Comparison of ENCODE assay signal across 10 cellular contexts in the genomic region with DNA sequence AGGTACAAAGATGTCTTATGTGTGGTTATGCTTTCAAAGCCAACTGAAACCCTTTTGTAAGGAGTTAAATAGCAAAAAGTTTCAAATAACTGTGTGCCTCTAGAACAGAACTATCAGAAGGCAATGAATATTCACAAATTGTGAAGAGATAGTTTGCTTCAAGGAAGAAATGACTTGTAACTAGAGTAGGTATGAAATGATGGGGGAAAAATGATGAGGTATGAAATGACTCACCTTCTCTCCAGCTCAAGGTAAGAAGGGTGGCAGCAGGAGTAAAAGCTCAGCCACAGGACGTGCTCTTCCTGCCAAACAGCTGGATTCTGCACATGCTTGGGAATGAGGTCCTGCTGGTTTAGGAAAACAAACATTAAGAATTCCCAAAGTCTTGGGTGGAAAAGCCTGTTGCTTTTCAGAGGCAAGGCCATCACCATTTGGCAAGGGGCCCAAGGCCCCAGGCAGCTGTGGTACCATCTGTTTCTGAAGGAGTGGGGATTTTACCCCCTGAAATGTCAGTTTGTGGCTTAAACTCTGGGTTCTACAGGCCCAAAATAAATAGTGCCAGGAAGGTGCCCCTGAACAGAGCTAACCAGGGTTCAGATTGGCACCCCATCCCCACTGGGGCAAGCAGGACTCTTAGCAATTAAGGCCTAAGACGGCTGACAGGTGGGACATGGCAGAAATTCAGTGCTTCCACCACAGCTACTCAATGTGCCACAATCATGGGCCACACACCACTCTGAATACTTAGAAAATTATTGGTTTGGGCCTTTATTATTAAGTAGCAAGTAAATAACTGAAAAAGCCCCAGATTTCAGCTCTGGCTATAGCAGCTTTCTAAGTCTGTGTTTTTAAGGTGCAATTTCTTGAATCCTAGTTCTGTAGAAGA. TPM values are rescaled to one million over a fixed set of nuclear protein-coding genes. Genes with fewer than 3 reads are reported as not detected.
A peak's percentile ranks its signal among the peaks of the same experiment; 100 is the strongest.
DNase-seq lines count a peak whose midpoint lies in the region; ATAC-seq lines count a peak whose summit lies in the region.
"Had no signal": no experiment of that assay in that cellular context is flagged by ENCODE, and none has a peak within 500 bp of the region (broad histone marks: within the 10 kb centered on the region; RNA-seq: fewer than 3 reads in every experiment).

No MANE protein-coding gene starts in this region.

- H3K18ac ChIP-seq in trophoblast cell (ENCODE audit: low read length), result no peak overlapping the region

- H4K12ac ChIP-seq in trophoblast cell (ENCODE audit: low read depth, low read length), result no peak overlapping the region

- H3K4me1 ChIP-seq in trophoblast cell (ENCODE audit: control insufficient read depth in 1 of 2, insufficient read depth in 2 of 2, low read length in 2 of 2), result no peaks in the 10 kb centered on the region

- H2BK12ac ChIP-seq in trophoblast cell (ENCODE audit: low read length), result no peak overlapping the region

- no peak overlapping the region for H2AFZ ChIP-seq in trophoblast cell (ENCODE audit: insufficient read depth, low read length, poor library complexity)

- no peak overlapping the region for H4K91ac ChIP-seq in trophoblast cell (ENCODE audit: low read depth, low read length)

- peak overlapping the region; percentile 74 for H3K27ac Mint-ChIP-seq in activated T-cell treated with anti-CD3 and anti-CD28 coated beads, Interleukin-2, amount 50 U/mL, for 72 hours

- H3K4me3 ChIP-seq in trophoblast cell (ENCODE audit: low read depth, low read length), result no peak overlapping the region

- no peak overlapping the region for H4K8ac ChIP-seq in trophoblast cell (ENCODE audit: low read depth, low read length)

- H3K4me3 Mint-ChIP-seq in activated T-cell treated with anti-CD3 and anti-CD28 coated beads, Interleukin-2, amount 50 U/mL, for 72 hours, result peak overlapping the region; percentile 27 to 68

- H3K4ac ChIP-seq in trophoblast cell (ENCODE audit: low read depth, low read length), result no peak overlapping the region

- no CpG with 5 or more reads among the region's 2 CpGs for WGBS in trophoblast cell (ENCODE audit: extremely low coverage, insufficient coverage, insufficient read length)

- no peaks in the 10 kb centered on the region for H3K79me1 ChIP-seq in trophoblast cell (ENCODE audit: low read length)

- H3K9me3 Mint-ChIP-seq in activated T-cell treated with anti-CD3 and anti-CD28 coated beads, Interleukin-2, amount 50 U/mL, for 72 hours, result no peaks in the 10 kb centered on the region

- H3K36me3 Mint-ChIP-seq in activated T-cell treated with anti-CD3 and anti-CD28 coated beads, Interleukin-2, amount 50 U/mL, for 72 hours (ENCODE audit: insufficient read depth in 2 of 2), result peaks cover 15 to 42% of the 10 kb centered on the region in 2 donors

- H3K4me2 ChIP-seq in trophoblast cell (ENCODE audit: low read length), result no peak overlapping the region

- H3K36me3 ChIP-seq in trophoblast cell (ENCODE audit: control insufficient read depth in 1 of 2, insufficient read depth in 2 of 2, low read length in 2 of 2), result peaks cover 34 to 37% of the 10 kb centered on the region in 2 experiments

- H3K4me1 Mint-ChIP-seq in activated T-cell treated with anti-CD3 and anti-CD28 coated beads, Interleukin-2, amount 50 U/mL, for 72 hours (ENCODE audit: low read depth), result peaks cover 92% of the 10 kb centered on the region

- no peaks in the 10 kb centered on the region for H3K27me3 ChIP-seq in trophoblast cell (ENCODE audit: insufficient read depth, low read length)

- H2BK5ac ChIP-seq in trophoblast cell (ENCODE audit: low read depth, low read length, poor library complexity), result no peak overlapping the region

- H3K9me3 ChIP-seq in trophoblast cell (ENCODE audit: insufficient read depth, low read depth, low read length), result no peaks in the 10 kb centered on the region

- peak in 1 of 2 donors; percentile 53 for DNase-seq in activated T-cell treated with anti-CD3 and anti-CD28 coated beads, Interleukin-2, amount 50 U/mL, for 72 hours
- DNase-seq in trophoblast cell (peak; percentile 92 to 95), NCI-H510A treated with DMSO at 0.1 percent for 48 hours (lab: John Stamatoyannopoulos, UW) (no peak), UCSD-AML1 (lab: John Stamatoyannopoulos, UW; ENCODE audit: unreplicated experiment) (no peak), NCI-H1417 treated with DMSO at 0.1 percent for 48 hours (lab: John Stamatoyannopoulos, UW) (no peak), NCI-H748 (lab: John Stamatoyannopoulos, UW; ENCODE audit: unreplicated experiment) (no peak)
- DNase-seq: GOT3 had no signal

- ATAC-seq in GM18520 (IDR thresholded peaks at IDR 0.05; ENCODE audit: unreplicated experiment) (peak; percentile 31), HG02973 (IDR thresholded peaks at IDR 0.05; ENCODE audit: unreplicated experiment) (peak; percentile 34)
- peak; percentile 75 to 76 for ATAC-seq in activated T-cell treated with anti-CD3 and anti-CD28 coated beads, Interleukin-2, amount 50 U/mL, for 72 hours (replicated peaks in 1 of 2)

- no peaks in the 10 kb centered on the region for H3K27me3 Mint-ChIP-seq in activated T-cell treated with anti-CD3 and anti-CD28 coated beads, Interleukin-2, amount 50 U/mL, for 72 hours (ENCODE audit: low read depth)

- H3K79me2 ChIP-seq in trophoblast cell (ENCODE audit: control insufficient read depth, insufficient read depth, low read length, poor library complexity), result no peaks in the 10 kb centered on the region

- H3K14ac ChIP-seq in trophoblast cell (ENCODE audit: low read length), result no peak overlapping the region

- no peak overlapping the region for H3K27ac ChIP-seq in trophoblast cell (ENCODE audit: low read depth, low read length)

- H2BK120ac ChIP-seq in trophoblast cell (ENCODE audit: insufficient read depth, low read length, poor library complexity), result no peak overlapping the region

- no peak overlapping the region for H3K9ac ChIP-seq in trophoblast cell (ENCODE audit: low read length)

- H2AK5ac ChIP-seq in trophoblast cell (ENCODE audit: low read length), result no peak overlapping the region

- H3K23ac ChIP-seq in trophoblast cell (ENCODE audit: low read length), result no peak overlapping the region

RNA-seq across cellular contexts. Expression of a gene that starts 13.3 kb away (rescaled TPM):
- 100 to 1,000 TPM; 350 to 403 TPM for total RNA-seq in activated T-cell treated with anti-CD3 and anti-CD28 coated beads, Interleukin-2, amount 50 U/mL, for 72 hours
- 252 and 267 TPM in 2 replicates for polyA plus RNA-seq in trophoblast cell (2013)

RNA-seq across cellular contexts. Expression of a gene that starts 16.6 kb away (rescaled TPM):
- under 1 TPM in 1 of 2 donors, not detected in 1; 0.36 TPM for total RNA-seq in activated T-cell treated with anti-CD3 and anti-CD28 coated beads, Interleukin-2, amount 50 U/mL, for 72 hours
- 0.07 and 0.12 TPM in 2 replicates for polyA plus RNA-seq in trophoblast cell (2013)
- polyA plus RNA-seq: neural cell had no signal

RNA-seq across cellular contexts. Expression of a gene that starts 44.2 kb away (rescaled TPM):
- 100 to 1,000 TPM; 239 to 256 TPM for total RNA-seq in activated T-cell treated with anti-CD3 and anti-CD28 coated beads, Interleukin-2, amount 50 U/mL, for 72 hours
- 0.08 and 0.11 TPM in 2 replicates for polyA plus RNA-seq in trophoblast cell (2013)
- polyA plus RNA-seq: neural cell had no signal

Comparison
In these comparisons a context has a peak if more than half of its experiments do, and no peak if none do; other contexts are left out.
1. DNase-seq: peak in trophoblast cell (2 of 2); none in NCI-H510A treated with DMSO at 0.1 percent for 48 hours (single experiment), UCSD-AML1 (single experiment), NCI-H1417 treated with DMSO at 0.1 percent for 48 hours (single experiment) and NCI-H748 (single experiment).
2. Peak in every context shown above with its lines, with median percentiles within 50 percentile points of each other: ATAC-seq.